Comparison of ENCODE assay signal across 34 cellular contexts in the genomic region with DNA sequence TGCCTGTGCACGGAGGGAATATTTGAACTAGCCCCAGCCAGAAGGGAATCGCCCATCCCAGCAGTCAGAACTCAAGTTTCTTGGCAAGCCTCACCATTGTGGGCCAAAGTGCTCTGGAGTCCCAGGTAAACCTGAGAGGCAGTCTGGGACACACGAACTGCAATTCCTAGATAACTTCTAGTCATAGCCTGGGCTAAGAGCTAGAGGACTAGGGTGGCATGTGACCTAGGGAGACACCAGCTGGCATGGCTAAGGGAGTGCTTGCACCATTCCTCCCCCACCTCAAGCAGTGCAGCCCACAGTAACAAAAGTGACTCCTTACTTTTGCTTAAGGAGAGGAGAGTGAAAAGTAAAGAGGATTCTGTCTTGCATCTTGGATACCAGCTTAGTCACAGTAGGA.
"Had no signal": no experiment of that assay in that cellular context is flagged by ENCODE, and none has a peak within 500 bp of the region (broad histone marks: within the 10 kb centered on the region; RNA-seq: fewer than 3 reads in every experiment).

No MANE protein-coding gene starts in this region.

- H3K4me3 ChIP-seq: MG63 had no signal

- H3K27ac ChIP-seq: KMS-11 had no signal

- DNase-seq: Karpas-422, Kasumi-1, MG63, MM.1S, MV-4-11, NCI-H1048, NCI-H1092, NCI-H1092 treated with DMSO at 0.1 percent for 48 hours, NCI-H1105, NCI-H1105 treated with DMSO at 0.1 percent for 48 hours, NCI-H1417, NCI-H1417 treated with DMSO at 0.1 percent for 48 hours, NCI-H1436, NCI-H1436 treated with DMSO at 0.1 percent for 48 hours, NCI-H146, NCI-H1694, NCI-H1694 treated with DMSO at 0.1 percent for 48 hours, NCI-H187, NCI-H187 treated with DMSO at 0.1 percent for 48 hours, NCI-H1930, NCI-H2029, NCI-H2029 treated with DMSO at 0.1 percent for 48 hours, NCI-H2081, NCI-H2081 treated with DMSO at 0.1 percent for 48 hours, NCI-H2107, NCI-H2171, NCI-H2171 treated with DMSO at 0.1 percent for 48 hours, NCI-H2227 treated with DMSO at 0.1 percent for 48 hours, NCI-H226, NCI-H345, NCI-H446, NCI-H446 treated with DMSO at 0.1 percent for 48 hours, NCI-H510A had no signal

- H3K36me3 ChIP-seq: MG63 had no signal

- H3K27me3 ChIP-seq: MG63 had no signal

- H3K9me3 ChIP-seq: MG63 had no signal
